In the genomic region with DNA sequence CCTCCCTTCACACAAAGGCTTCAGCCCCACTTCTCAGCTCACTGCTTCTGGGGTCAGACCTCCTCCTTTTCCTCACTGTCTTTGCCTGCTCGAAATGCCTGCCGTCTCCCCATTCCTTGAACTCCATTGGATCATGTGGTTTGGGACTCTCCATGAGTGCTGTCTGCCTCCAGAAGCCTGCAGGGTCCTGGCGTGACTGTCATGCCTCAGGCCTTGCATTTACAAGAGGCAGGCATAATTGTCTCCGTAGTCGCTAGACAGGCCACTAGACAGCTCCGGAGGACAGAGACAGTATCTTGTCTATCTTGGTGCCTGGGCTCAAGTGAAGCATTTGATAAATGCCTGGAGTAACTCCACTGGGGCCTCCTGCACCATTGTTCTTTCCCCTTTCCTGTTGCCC, we compare ENCODE assay signal across 24 cellular contexts. TPM values are rescaled to one million over a fixed set of nuclear protein-coding genes. Genes with fewer than 3 reads are reported as not detected.
"Had no signal": no experiment of that assay in that cellular context is flagged by ENCODE, and none has a peak within 500 bp of the region (broad histone marks: within the 10 kb centered on the region; RNA-seq: fewer than 3 reads in every experiment).

No MANE protein-coding gene starts in this region.

- H3K27ac Mint-ChIP-seq: activated T-cell treated with anti-CD3 and anti-CD28 coated beads, Interleukin-2, amount 50 U/mL, for 24 hours; activated T-helper 17 cell treated with anti-CD3 and anti-CD28 coated beads, Interleukin-2, amount 50 U/mL, for 72 hours; effector memory CD8-positive, alpha-beta T cell; memory B cell; progenitor cell of endocrine pancreas; stimulated activated naive CD8-positive, alpha-beta T cell treated with anti-CD3 and anti-CD28 coated beads, Interleukin-15, Interleukin-2, amounts not matched to agents 100 ng/mL and 50 ng/mL, for 24 hours had no signal

- H3K27me3 ChIP-seq: colonic mucosa, dorsolateral prefrontal cortex, esophagus muscularis mucosa, gastroesophageal sphincter, thyroid gland had no signal

- H3K9me3 Mint-ChIP-seq: activated naive CD4-positive, alpha-beta T cell treated with anti-CD3 and anti-CD28 coated beads, Interleukin-2, amount 50 U/mL, for 72 hours; activated T-cell treated with anti-CD3 and anti-CD28 coated beads, Interleukin-2, amount 50 U/mL, for 24 hours; activated T-helper 17 cell treated with anti-CD3 and anti-CD28 coated beads, Interleukin-2, amount 50 U/mL, for 72 hours; central memory CD8-positive, alpha-beta T cell; effector memory CD8-positive, alpha-beta T cell; memory B cell; naive B cell; stimulated activated naive CD8-positive, alpha-beta T cell treated with anti-CD3 and anti-CD28 coated beads, Interleukin-15, Interleukin-2, amounts not matched to agents 100 ng/mL and 50 ng/mL, for 24 hours had no signal

- H3K27ac ChIP-seq: colonic mucosa, dorsolateral prefrontal cortex, esophagus muscularis mucosa, gastroesophageal sphincter, thyroid gland had no signal

- H3K27me3 Mint-ChIP-seq: activated T-cell treated with anti-CD3 and anti-CD28 coated beads, Interleukin-2, amount 50 U/mL, for 24 hours; activated T-helper 17 cell treated with anti-CD3 and anti-CD28 coated beads, Interleukin-2, amount 50 U/mL, for 72 hours; central memory CD8-positive, alpha-beta T cell; effector memory CD8-positive, alpha-beta T cell; memory B cell; stimulated activated naive CD8-positive, alpha-beta T cell treated with anti-CD3 and anti-CD28 coated beads, Interleukin-15, Interleukin-2, amounts not matched to agents 100 ng/mL and 50 ng/mL, for 24 hours had no signal

- H3K4me3 ChIP-seq: colonic mucosa, dorsolateral prefrontal cortex, esophagus muscularis mucosa, gastroesophageal sphincter, thyroid gland had no signal

- H3K36me3 ChIP-seq: colonic mucosa, thyroid gland had no signal

- H3K4me3 Mint-ChIP-seq: activated T-cell treated with anti-CD3 and anti-CD28 coated beads, Interleukin-2, amount 50 U/mL, for 24 hours; activated T-helper 17 cell treated with anti-CD3 and anti-CD28 coated beads, Interleukin-2, amount 50 U/mL, for 72 hours; central memory CD8-positive, alpha-beta T cell; effector memory CD8-positive, alpha-beta T cell; memory B cell; naive B cell; stimulated activated naive CD8-positive, alpha-beta T cell treated with anti-CD3 and anti-CD28 coated beads, Interleukin-15, Interleukin-2, amounts not matched to agents 100 ng/mL and 50 ng/mL, for 24 hours had no signal

- ATAC-seq: activated CD4-positive, CD25-positive, alpha-beta regulatory T cell treated with anti-CD3 and anti-CD28 coated beads, Interleukin-2, amount 50 U/mL, for 24 hours; activated naive CD4-positive, alpha-beta T cell treated with anti-CD3 and anti-CD28 coated beads, Interleukin-2, amount 50 U/mL, for 72 hours; activated T-helper 17 cell treated with anti-CD3 and anti-CD28 coated beads, Interleukin-2, amount 50 U/mL, for 72 hours; effector memory CD8-positive, alpha-beta T cell; gastroesophageal sphincter; left cardiac atrium had no signal

- H3K9me3 ChIP-seq: colonic mucosa, esophagus muscularis mucosa, gastroesophageal sphincter, thyroid gland had no signal

- H3K36me3 Mint-ChIP-seq: activated naive CD4-positive, alpha-beta T cell treated with anti-CD3 and anti-CD28 coated beads, Interleukin-2, amount 50 U/mL, for 72 hours; naive B cell had no signal

- H3K4me1 ChIP-seq: colonic mucosa, esophagus muscularis mucosa, gastroesophageal sphincter, thyroid gland had no signal

- DNase-seq: activated CD4-positive, alpha-beta T cell treated with anti-CD3 and anti-CD28 coated beads, Interleukin-2, amount 50 U/mL, for 4 hours; activated CD8-positive, alpha-beta memory T cell treated with anti-CD3 and anti-CD28 coated beads for 24 hours; activated CD8-positive, alpha-beta memory T cell treated with anti-CD3 and anti-CD28 coated beads, Interleukin-2, amount 50 U/mL, for 4 hours; activated T-cell treated with anti-CD3 and anti-CD28 coated beads, Interleukin-2, amount 50 U/mL, for 24 hours; colonic mucosa; dorsolateral prefrontal cortex; effector memory CD8-positive, alpha-beta T cell; head of caudate nucleus; hypothalamus; left cardiac atrium; naive B cell; stimulated activated CD4-positive, alpha-beta T cell treated with anti-CD3 and anti-CD28 coated beads, Interleukin-4, amount 100 ng/mL, for 1 hour; substantia nigra; thyroid gland had no signal

RNA-seq across cellular contexts. Expression of a gene that starts 15.3 kb away (rescaled TPM):
- total RNA-seq: osteoblast, progenitor cell of endocrine pancreas had no signal
